7 cellular contexts compared by ENCODE assay signal in the genomic region with DNA sequence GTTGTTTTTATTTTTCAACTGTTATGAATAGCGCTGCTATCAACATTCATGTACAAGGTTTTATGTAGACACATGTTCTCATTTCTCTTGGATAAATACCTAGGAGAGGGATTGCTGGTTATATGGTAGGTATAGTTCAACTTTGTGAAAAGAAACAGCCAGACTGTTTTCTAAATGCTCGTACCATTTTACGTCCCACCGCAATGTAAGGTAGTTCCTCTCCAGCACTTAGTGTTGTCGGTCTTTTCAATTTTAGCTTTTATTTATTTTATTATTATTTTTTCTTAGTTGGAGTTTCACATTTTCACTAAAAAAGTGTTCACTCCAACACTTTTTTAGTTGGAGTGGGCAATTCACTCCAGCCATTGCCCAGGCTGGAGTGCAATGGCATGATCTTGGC.
"Had no signal": no experiment of that assay in that cellular context is flagged by ENCODE, and none has a peak within 500 bp of the region (broad histone marks: within the 10 kb centered on the region; RNA-seq: fewer than 3 reads in every experiment).

No MANE protein-coding gene starts in this region.

- FAIRE-seq: H1, HTR-8/SVneo had no signal

- H3K4me1 ChIP-seq: HAP-1 had no signal

- H3K4me3 ChIP-seq: GM23338, HAP-1 had no signal

- DNase-seq: H7, IMR-90 had no signal

- ATAC-seq: HCT116 had no signal

- H3K36me3 ChIP-seq: HAP-1 had no signal

- H3K4me2 ChIP-seq: GM23338 had no signal

- H2AFZ ChIP-seq: GM23338 had no signal
